ENCODE assay signal across 1 cellular context in the genomic region with DNA sequence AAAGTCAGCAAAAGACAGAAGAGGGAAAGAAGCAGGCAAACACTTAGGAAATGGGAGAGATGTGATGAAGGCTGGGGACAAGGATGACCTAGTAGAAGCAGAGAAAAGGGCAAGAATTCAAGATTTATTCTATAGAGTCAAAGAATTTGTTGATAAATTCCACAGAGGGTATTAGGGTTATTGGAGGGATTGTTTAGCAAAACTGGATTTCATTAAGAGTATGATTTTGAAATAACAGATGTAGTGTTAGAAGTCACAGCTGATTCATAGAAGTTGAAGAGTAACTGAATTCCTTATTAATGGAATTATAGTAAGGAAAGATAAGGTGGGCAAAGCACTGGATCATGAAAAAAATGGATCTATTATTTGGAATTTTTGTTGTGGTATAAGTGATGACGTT.
TF ChIP-seq lines count a peak whose summit lies in the region.

No MANE protein-coding gene starts in this region.

TF ChIP-seq in IMR-90, 13 proteins besides CTCF, POLR2A, EP300 and RAD21:
- TF ChIP-seq MXI1 (IDR thresholded peaks at IDR 0.05; ENCODE audit: borderline replicate concordance, low read depth, low read length) (no peak), NFE2L2 (IDR thresholded peaks at IDR 0.05; ENCODE audit: low read depth, low read length) (no peak)
